In the genomic region with DNA sequence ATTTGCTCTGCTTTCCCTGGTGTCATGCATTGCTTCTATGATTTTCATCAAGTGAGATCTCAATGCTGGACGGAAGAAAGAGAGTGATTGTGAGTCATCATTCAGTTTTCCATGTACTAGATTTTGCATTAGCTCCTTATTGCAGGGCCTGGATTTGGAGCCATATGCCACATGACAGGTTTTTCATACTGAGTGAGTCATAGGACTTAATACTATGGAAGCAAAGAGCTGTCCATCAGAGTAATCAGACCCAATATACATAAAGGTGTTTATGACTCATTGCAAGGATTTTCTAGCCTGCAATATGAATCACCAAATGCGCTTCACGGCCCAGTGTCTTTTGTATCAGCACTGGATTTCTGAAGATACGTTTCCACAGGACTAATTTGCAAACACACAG, we compare ENCODE assay signal across 24 cellular contexts. TPM values are rescaled to one million over a fixed set of nuclear protein-coding genes. Genes with fewer than 3 reads are reported as not detected.
DNase-seq lines count a peak whose midpoint lies in the region; ATAC-seq, FAIRE-seq and TF ChIP-seq lines count a peak whose summit lies in the region.
"Had no signal": no experiment of that assay in that cellular context is flagged by ENCODE, and none has a peak within 500 bp of the region (broad histone marks: within the 10 kb centered on the region; RNA-seq: fewer than 3 reads in every experiment).

No MANE protein-coding gene starts in this region.

- intact Hi-C loops in PC-3 (cut with micrococcal nuclease) = no loop called here

- no peak overlapping the region for H3K9ac ChIP-seq in PC-3 (ENCODE audit: low read length)

- no peaks in the 10 kb centered on the region for H3K9me3 ChIP-seq in PC-3 (ENCODE audit: low read length)
- H3K9me3 ChIP-seq in small intestine (ENCODE audit: control insufficient read depth, low read depth) = no peaks in the 10 kb centered on the region
- no peaks in the 10 kb centered on the region for H3K9me3 ChIP-seq in Peyer's patch
- H3K9me3 ChIP-seq: transverse colon had no signal

- H3F3A ChIP-seq in PC-3 (ENCODE audit: low read length, unreplicated experiment) = no peaks in the 10 kb centered on the region

- CTCF ChIA-PET in PC-3 (lab: Charles Lee) = interaction anchor here (0.6 kb wide), 1 partner anchor 593 kb away, joined by 5 read pairs; no protein-coding TSS in a partner anchor

- peaks cover 14% of the 10 kb centered on the region for H3K4me1 ChIP-seq in PC-3 (ENCODE audit: insufficient read depth, low read length)
- H3K4me1 ChIP-seq in small intestine (ENCODE audit: control insufficient read depth in 2 of 2, insufficient read depth in 1 of 2, low read depth in 1 of 2, low read length in 1 of 2) = no peaks in the 10 kb centered on the region
- H3K4me1 ChIP-seq in Peyer's patch = no peaks in the 10 kb centered on the region
- H3K4me1 ChIP-seq: transverse colon had no signal

- TF ChIP-seq CTCF in PC-3 (conservative IDR thresholded peaks at IDR 0.05; ENCODE audit: low read depth, low read length) (no peak), epithelial cell of esophagus (IDR thresholded peaks at IDR 0.05; ENCODE audit: insufficient read depth, low read depth, low read length, missing control alignments) (no peak), Peyer's patch (IDR thresholded peaks at IDR 0.05) (no peak), GM20000 (IDR thresholded peaks at IDR 0.05; ENCODE audit: extremely low read depth, missing control alignments) (no peak)

- H3K27ac ChIP-seq in PC-3 (ENCODE audit: low read length) (peak overlapping the region; percentile 58), small intestine (ENCODE audit: low read depth in 1 of 2, low read length in 1 of 2) (no peak overlapping the region), Peyer's patch (no peak overlapping the region)
- H3K27ac ChIP-seq: transverse colon had no signal

- H3K27me3 ChIP-seq in PC-3 (ENCODE audit: low read length) (no peaks in the 10 kb centered on the region), small intestine (ENCODE audit: control insufficient read depth in 2 of 2, insufficient read depth in 2 of 2, low read length in 2 of 2) (no peaks in the 10 kb centered on the region), Peyer's patch (no peaks in the 10 kb centered on the region)
- H3K27me3 ChIP-seq: transverse colon had no signal

- DNase-seq in NCI-H2171 treated with DMSO at 0.1 percent for 48 hours (lab: John Stamatoyannopoulos, UW) (peak; percentile 7), NCI-H2171 (lab: John Stamatoyannopoulos, UW) (no peak), PC-3 (peak; percentile 93), epithelial cell of esophagus (ENCODE audit: low read depth) (peak; percentile 91), small intestine (peak; percentile 17), Peyer's patch (no peak), GM20000 (ENCODE audit: low spot score) (no peak)
- DNase-seq: activated CD4-positive, alpha-beta T cell treated with anti-CD3 and anti-CD28 coated beads, Interleukin-2, amount 50 U/mL, for 4 hours; activated naive CD8-positive, alpha-beta T cell treated with anti-CD3 and anti-CD28 coated beads, Interleukin-2, amount 10 ng/mL, durations not matched to agents 7 days and 5 days; activated T-cell treated with anti-CD3 and anti-CD28 coated beads, Interleukin-2, amount 50 U/mL, for 4 hours; CD4-positive, alpha-beta T cell; MM.1S; naive thymus-derived CD8-positive, alpha-beta T cell; NCI-H2029; SW 1271; transverse colon had no signal

- POLR2A ChIA-PET in PC-3 (lab: Charles Lee; ENCODE audit: unreplicated experiment) = interaction anchor here (0.6 kb wide), 2 partner anchors 22 to 56 kb away, joined by 4 to 7 read pairs; no protein-coding TSS in a partner anchor

- H3K36me3 ChIP-seq in PC-3 (ENCODE audit: low read depth, low read length) = no peaks in the 10 kb centered on the region
- no peaks in the 10 kb centered on the region for H3K36me3 ChIP-seq in small intestine (ENCODE audit: control insufficient read depth in 2 of 2, insufficient read depth in 2 of 2, low read length in 2 of 2)
- no peaks in the 10 kb centered on the region for H3K36me3 ChIP-seq in Peyer's patch
- H3K36me3 ChIP-seq: transverse colon had no signal

- H4K20me1 ChIP-seq in PC-3 (ENCODE audit: low read length) = no peaks in the 10 kb centered on the region

- BruUV-seq in PC-3 (replicated peaks; lab: Mats Ljungman, UMichigan) = no TSS peak

- no peaks in the 10 kb centered on the region for H3K9me2 ChIP-seq in PC-3 (replicated peaks; ENCODE audit: low read length)

- no peak for TF ChIP-seq POLR2A in Peyer's patch (IDR thresholded peaks at IDR 0.05)

- WGBS in small intestine, 3 donors = 36 to 70% (median 65%) methylated on average over 4 of the region's 4 CpGs

- ATAC-seq in PC-3 (peak; percentile 99), GM21381 (IDR thresholded peaks at IDR 0.05; ENCODE audit: unreplicated experiment) (no peak)
- ATAC-seq: activated T-cell treated with anti-CD3 and anti-CD28 coated beads, Interleukin-2, amount 50 U/mL, for 4 hours; GM12878; naive thymus-derived CD8-positive, alpha-beta T cell; stimulated activated memory B cell treated with anti-CD40 and anti-IgM and Interleukin-4, amounts not matched to agents 10 μg/mL and 1 μg/mL and 100 μg/mL, for 72 hours had no signal

- no peaks in the 10 kb centered on the region for H3K79me2 ChIP-seq in PC-3 (ENCODE audit: low read length)

- H3K4me2 ChIP-seq in PC-3 (ENCODE audit: low read length) = peak overlapping the region; percentile 60

- no peak overlapping the region for H2AFZ ChIP-seq in PC-3 (ENCODE audit: low read length)

- no peak overlapping the region for H3K4me3 ChIP-seq in PC-3 (ENCODE audit: low read length)
- no peak overlapping the region for H3K4me3 ChIP-seq in epithelial cell of esophagus (ENCODE audit: low read length)
- no peak overlapping the region for H3K4me3 ChIP-seq in small intestine (ENCODE audit: low read depth in 1 of 2, low read length in 2 of 2)
- H3K4me3 ChIP-seq in Peyer's patch = no peak overlapping the region
- H3K4me3 ChIP-seq: GM12878, lung, transverse colon had no signal

- no peak for FAIRE-seq in small intestine (lab: Jason Lieb, UNC)
- FAIRE-seq: A204.1, G401.6, GM12878 had no signal

RNA-seq across cellular contexts. Expression of a gene that starts 11.2 kb away (rescaled TPM):
- total RNA-seq in PC-3 (2014; rRNA removed) (not detected in 2 replicates), Peyer's patch (not detected)
- not detected for polyA plus RNA-seq in small intestine
- total RNA-seq: activated naive CD8-positive, alpha-beta T cell treated with anti-CD3 and anti-CD28 coated beads, Interleukin-2, amount 10 ng/mL, durations not matched to agents 7 days and 5 days; activated T-cell treated with anti-CD3 and anti-CD28 coated beads, Interleukin-2, amount 50 U/mL, for 4 hours; CD4-positive, alpha-beta T cell; cerebellum; glomerular endothelial cell; GM12878; lung; naive thymus-derived CD8-positive, alpha-beta T cell; transverse colon had no signal
- polyA plus RNA-seq: lung; naive thymus-derived CD8-positive, alpha-beta T cell had no signal

Comparison
In these comparisons a context has a peak if more than half of its experiments do, and no peak if none do; other contexts are left out.
1. DNase-seq: peak in NCI-H2171 treated with DMSO at 0.1 percent for 48 hours (single experiment), PC-3 (single experiment), epithelial cell of esophagus (single experiment) and small intestine (single experiment); none in NCI-H2171 (single experiment), Peyer's patch (0 of 3) and GM20000 (single experiment).